In the genomic region with DNA sequence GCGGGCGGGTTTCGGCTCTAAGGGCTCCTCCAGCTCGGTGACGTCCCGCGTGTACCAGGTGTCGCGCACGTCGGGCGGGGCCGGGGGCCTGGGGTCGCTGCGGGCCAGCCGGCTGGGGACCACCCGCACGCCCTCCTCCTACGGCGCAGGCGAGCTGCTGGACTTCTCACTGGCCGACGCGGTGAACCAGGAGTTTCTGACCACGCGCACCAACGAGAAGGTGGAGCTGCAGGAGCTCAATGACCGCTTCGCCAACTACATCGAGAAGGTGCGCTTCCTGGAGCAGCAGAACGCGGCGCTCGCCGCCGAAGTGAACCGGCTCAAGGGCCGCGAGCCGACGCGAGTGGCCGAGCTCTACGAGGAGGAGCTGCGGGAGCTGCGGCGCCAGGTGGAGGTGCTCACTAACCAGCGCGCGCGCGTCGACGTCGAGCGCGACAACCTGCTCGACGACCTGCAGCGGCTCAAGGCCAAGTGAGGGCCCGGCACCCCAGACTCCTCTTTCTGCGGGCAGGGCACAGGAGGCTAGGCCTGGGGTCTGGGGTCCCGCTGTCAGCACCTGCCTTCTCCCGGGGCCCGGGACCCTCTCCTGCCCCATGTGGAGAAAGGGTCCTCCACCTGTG, we compare ENCODE assay signal across 15 cellular contexts. TPM values are rescaled to one million over a fixed set of nuclear protein-coding genes. Genes with fewer than 3 reads are reported as not detected.
DNase-seq lines count a peak whose midpoint lies in the region; ATAC-seq and TF ChIP-seq lines count a peak whose summit lies in the region.
"Had no signal": no experiment of that assay in that cellular context is flagged by ENCODE, and none has a peak within 500 bp of the region (broad histone marks: within the 10 kb centered on the region; RNA-seq: fewer than 3 reads in every experiment).

No MANE protein-coding gene starts in this region.

- 5 to 6% (median 5%) methylated on average over 55 to 66 of the region's 66 CpGs for WGBS in psoas muscle, 3 donors

- TF ChIP-seq CTCF in choroid plexus epithelial cell (conservative IDR thresholded peaks at IDR 0.05; ENCODE audit: low read depth, low read length) (peak; percentile 13), psoas muscle (IDR thresholded peaks at IDR 0.05) (no peak)

- no peak overlapping the region for H3K9ac ChIP-seq in iPS-15b (ENCODE audit: low read depth, low read length)

- H3K4me3 ChIP-seq in choroid plexus epithelial cell (ENCODE audit: low read depth, low read length) = peak overlapping the region; percentile 34
- H3K4me3 ChIP-seq in iPS-15b (ENCODE audit: low read depth, low read length) = peak overlapping the region; percentile 32
- H3K4me3 ChIP-seq in psoas muscle = peak overlapping the region; percentile 93
- H3K4me3 ChIP-seq: PC-9 had no signal

- ATAC-seq in psoas muscle = peak; percentile 17 to 35 (median 28)
- no peak for ATAC-seq in HG03095 (IDR thresholded peaks at IDR 0.05; ENCODE audit: unreplicated experiment)
- ATAC-seq in GM21529 (IDR thresholded peaks at IDR 0.05; ENCODE audit: unreplicated experiment) = no peak
- ATAC-seq: activated naive CD8-positive, alpha-beta T cell treated with anti-CD3 and anti-CD28 coated beads, Interleukin-2, amount 50 U/mL, for 24 hours; left lobe of liver had no signal

- DNase-seq in DMS53 treated with DMSO at 0.1 percent for 48 hours (lab: John Stamatoyannopoulos, UW; ENCODE audit: unreplicated experiment) = peak; percentile 39
- peak; percentile 40 for DNase-seq in choroid plexus epithelial cell (ENCODE audit: low read depth)
- peak in 1 of 2 donors; percentile 70 for DNase-seq in psoas muscle
- no peak for DNase-seq in stimulated activated naive CD4-positive, alpha-beta T cell (lab: John Stamatoyannopoulos, UW)
- no peak for DNase-seq in kidney tubule cell (ENCODE audit: low spot score)
- DNase-seq: activated naive CD8-positive, alpha-beta T cell treated with anti-CD3 and anti-CD28 coated beads, Interleukin-2, amount 50 U/mL, for 24 hours; EL; NCI-H187 treated with DMSO at 0.1 percent for 48 hours; PC-9 had no signal

- H3K9me3 ChIP-seq in iPS-15b (ENCODE audit: control insufficient read depth, insufficient read depth, low read length) (no peaks in the 10 kb centered on the region), psoas muscle (no peaks in the 10 kb centered on the region)

- H3K4me1 ChIP-seq in iPS-15b (ENCODE audit: control insufficient read depth, insufficient read depth, low read length) (peaks cover 12% of the 10 kb centered on the region), psoas muscle (peaks cover 31% of the 10 kb centered on the region)

- no peaks in the 10 kb centered on the region for H3K36me3 ChIP-seq in iPS-15b (ENCODE audit: control insufficient read depth, insufficient read depth, low read length)
- peaks cover 0 to 47% of the 10 kb centered on the region in 2 donors for H3K36me3 ChIP-seq in psoas muscle (ENCODE audit: insufficient read depth in 1 of 2, low read depth in 1 of 2)

- intact Hi-C loops in psoas muscle (cut with DNase I) = loop anchor here in 1 of 2 donors (2.0 kb wide), 1 partner anchor 14 kb away; no protein-coding TSS in a partner anchor

- peak overlapping the region; percentile 99 for H3K27ac ChIP-seq in psoas muscle
- H3K27ac ChIP-seq: epithelial cell of prostate, PC-9 had no signal

- H3K27me3 ChIP-seq in iPS-15b (ENCODE audit: control insufficient read depth, insufficient read depth, low read length) (peaks cover 21% of the 10 kb centered on the region), psoas muscle (ENCODE audit: insufficient read depth in 3 of 3, low read length in 2 of 3) (no peaks in the 10 kb centered on the region)

RNA-seq across cellular contexts. Expression of a gene that starts 0.5 kb away (rescaled TPM):
- over 10,000 TPM; 12,653 to 14,820 (median 13,821) TPM for total RNA-seq in psoas muscle
- over 10,000 TPM in 2 of 3 donors, 1,000 to 10,000 TPM in 1; 8,143 to 13,925 (median 13,727) TPM for polyA plus RNA-seq in psoas muscle
- total RNA-seq: activated CD8-positive, alpha-beta memory T cell treated with anti-CD3 and anti-CD28 coated beads for 36 hours; PC-9 had no signal

RNA-seq across cellular contexts. Expression of a gene that starts 16.0 kb away (rescaled TPM):
- total RNA-seq in psoas muscle = 100 to 1,000 TPM; 239 to 419 (median 304) TPM
- 100 to 1,000 TPM in 2 of 3 donors, 10 to 100 TPM in 1; 34.8 to 190 (median 133) TPM for polyA plus RNA-seq in psoas muscle

RNA-seq across cellular contexts. Expression of a gene that starts 31.0 kb away (rescaled TPM):
- 10 to 100 TPM; 60.9 to 88.3 (median 63.9) TPM for total RNA-seq in psoas muscle
- polyA plus RNA-seq in psoas muscle = 10 to 100 TPM; 46.7 to 93.1 (median 68.7) TPM

Comparison
In these comparisons a context has a peak if more than half of its experiments do, and no peak if none do; other contexts are left out.
1. DNase-seq: peak in DMS53 treated with DMSO at 0.1 percent for 48 hours (single experiment) and choroid plexus epithelial cell (single experiment); none in stimulated activated naive CD4-positive, alpha-beta T cell (0 of 6) and kidney tubule cell (single experiment).
2. H3K4me3 ChIP-seq: peak in every context shown above with its lines; median percentile 93 in psoas muscle; 34 in choroid plexus epithelial cell; 32 in iPS-15b.
3. ATAC-seq: peak in psoas muscle (4 of 4); none in HG03095 (single experiment) and GM21529 (single experiment).